8 cellular contexts compared by ENCODE assay signal in the genomic region with DNA sequence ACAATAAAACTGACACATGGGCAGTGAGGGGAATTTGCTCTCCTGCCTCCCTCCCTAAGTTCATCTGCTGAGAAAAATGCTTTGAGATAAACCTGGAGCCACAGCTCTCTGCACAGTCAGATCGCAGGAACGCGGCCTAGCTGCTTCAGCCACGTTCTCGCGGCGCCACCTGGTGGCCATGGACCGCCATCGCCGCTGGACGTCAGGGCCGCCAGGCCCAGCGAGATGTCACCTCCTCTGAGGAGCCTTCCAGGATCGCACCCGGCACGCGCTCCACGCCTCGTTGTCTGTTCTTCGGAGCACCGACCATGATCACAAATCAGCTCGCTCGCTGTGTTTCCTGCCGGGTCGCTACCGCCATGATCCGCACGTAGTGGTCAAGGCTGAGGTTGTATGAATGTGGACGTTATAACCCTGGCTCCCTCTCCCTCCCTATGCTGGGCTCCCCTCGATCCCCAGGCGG. TPM values are rescaled to one million over a fixed set of nuclear protein-coding genes. Genes with fewer than 3 reads are reported as not detected.
A peak's percentile ranks its signal among the peaks of the same experiment; 100 is the strongest.
DNase-seq lines count a peak whose midpoint lies in the region.

No MANE protein-coding gene starts in this region.

- no peak overlapping the region for H2AK5ac ChIP-seq in mesendoderm (ENCODE audit: low read length)

- DNase-seq in COLO668 (lab: John Stamatoyannopoulos, UW; ENCODE audit: unreplicated experiment) (peak; percentile 16), ecto neural progenitor cell (ENCODE audit: low spot score) (peak; percentile 55), mesendoderm (peak; percentile 63), Kasumi-1 (lab: John Stamatoyannopoulos, UW) (no peak), DMS79 (lab: John Stamatoyannopoulos, UW) (no peak)
- peak; percentile 12 for DNase-seq in Jurkat, Clone E6-1 (ENCODE audit: low read depth, low spot score)
- DNase-seq in activated CD4-positive, alpha-beta T cell treated with anti-CD3 and anti-CD28 coated beads, Interleukin-2, amount 50 U/mL, for 24 hours (ENCODE audit: low read depth in 1 of 2, low spot score in 1 of 2), result peak; percentile 21 to 36
- peak; percentile 30 for DNase-seq in stimulated activated naive CD4-positive, alpha-beta T cell treated with Interleukin-2 at 50 U/mL for 16 hours (lab: John Stamatoyannopoulos, UW)

- no peaks in the 10 kb centered on the region for H3K36me3 ChIP-seq in mesendoderm (ENCODE audit: control insufficient read depth, insufficient read depth, low read length)

- no peak overlapping the region for H3K56ac ChIP-seq in mesendoderm (ENCODE audit: low read length)

- H2BK15ac ChIP-seq in mesendoderm (replicated peaks; ENCODE audit: low read depth), result no peak overlapping the region

- H3K9ac ChIP-seq in mesendoderm (ENCODE audit: low read length), result no peak overlapping the region

- H3K4me2 ChIP-seq in mesendoderm (ENCODE audit: low read length), result no peak overlapping the region

- H3K4me1 ChIP-seq in mesendoderm (ENCODE audit: control insufficient read depth, low read depth, low read length), result no peaks in the 10 kb centered on the region

- H4K5ac ChIP-seq in mesendoderm (ENCODE audit: low read length), result no peak overlapping the region

- no peak overlapping the region for H3K4me3 ChIP-seq in Jurkat, Clone E6-1 (ENCODE audit: low read length)
- no peak overlapping the region for H3K4me3 ChIP-seq in mesendoderm (ENCODE audit: low read length)

- H3K18ac ChIP-seq in mesendoderm (ENCODE audit: low read length), result no peak overlapping the region

- H3K4ac ChIP-seq in mesendoderm (ENCODE audit: low read depth, low read length), result no peak overlapping the region

- H3K79me1 ChIP-seq in mesendoderm (ENCODE audit: low read length), result no peaks in the 10 kb centered on the region

- no peak overlapping the region for H2BK120ac ChIP-seq in mesendoderm (ENCODE audit: low read depth, low read length)

- no peak overlapping the region for H2BK5ac ChIP-seq in mesendoderm (ENCODE audit: low read length)

- no peak overlapping the region for H3K23ac ChIP-seq in mesendoderm (ENCODE audit: low read length)

- WGBS in mesendoderm (ENCODE audit: extremely low coverage, insufficient coverage, low lambda C conversion rate), result no CpG with 5 or more reads among the region's 31 CpGs

- H3K27me3 ChIP-seq in mesendoderm (ENCODE audit: insufficient read depth, low read length, poor library complexity), result no peaks in the 10 kb centered on the region

- H3K79me2 ChIP-seq in mesendoderm (ENCODE audit: control insufficient read depth, insufficient read depth, low read length), result no peaks in the 10 kb centered on the region

- H4K8ac ChIP-seq in mesendoderm (ENCODE audit: low read depth, low read length), result no peak overlapping the region

- H3K27ac ChIP-seq in mesendoderm (ENCODE audit: low read depth, low read length), result no peak overlapping the region

RNA-seq across cellular contexts. Expression of a gene that starts 20.6 kb away (rescaled TPM):
- not detected for polyA plus RNA-seq in Jurkat, Clone E6-1 (2012; ENCODE audit: insufficient read depth, insufficient read length)
- not detected for polyA plus RNA-seq in mesendoderm (2013, experiment 1 of 2)
- not detected for polyA plus RNA-seq in mesendoderm (2013, experiment 2 of 2)

RNA-seq across cellular contexts. Expression of a gene that starts 45.8 kb away (rescaled TPM):
- not detected for polyA plus RNA-seq in Jurkat, Clone E6-1 (2012; ENCODE audit: insufficient read depth, insufficient read length)
- polyA plus RNA-seq in mesendoderm (2013, experiment 1 of 2), result not detected
- polyA plus RNA-seq in mesendoderm (2013, experiment 2 of 2), result not detected

Comparison
In these comparisons a context has a peak if more than half of its experiments do, and no peak if none do; other contexts are left out.
1. DNase-seq: peak in COLO668 (single experiment), Jurkat, Clone E6-1 (single experiment), activated CD4-positive, alpha-beta T cell treated with anti-CD3 and anti-CD28 coated beads, Interleukin-2, amount 50 U/mL, for 24 hours (2 of 2), ecto neural progenitor cell (single experiment), mesendoderm (single experiment) and stimulated activated naive CD4-positive, alpha-beta T cell treated with Interleukin-2 at 50 U/mL for 16 hours (single experiment); none in Kasumi-1 (0 of 2) and DMS79 (single experiment).